Comparison of ENCODE assay signal across 10 cellular contexts in genomic region chr19:49614096-49614857, GRCh38. TPM values are rescaled to one million over a fixed set of nuclear protein-coding genes. Genes with fewer than 3 reads are reported as not detected.
DNase-seq lines count a peak whose midpoint lies in the region; ATAC-seq and TF ChIP-seq lines count a peak whose summit lies in the region.
"Had no signal": no experiment of that assay in that cellular context is flagged by ENCODE, and none has a peak within 500 bp of the region (broad histone marks: within the 10 kb centered on the region; RNA-seq: fewer than 3 reads in every experiment).

No MANE protein-coding gene starts in this region.

- POLR2A ChIA-PET in Panc1 (lab: Charles Lee), result interaction anchor here (0.5 kb wide), 1 partner anchor 20 kb away, joined by 5 read pairs; no protein-coding TSS in a partner anchor

- no peaks in the 10 kb centered on the region for H3K9me3 ChIP-seq in Panc1 (ENCODE audit: control insufficient read depth, insufficient read depth, low read depth, low read length)

- no peaks in the 10 kb centered on the region for H3K9me3 Mint-ChIP-seq in dendritic cell treated with granulocyte-macrophage colony-stimulating factor and Interleukin-4, amounts not matched to agents 40 ng/mL and 50 ng/mL, for 4 days
- H3K9me3 Mint-ChIP-seq in type B pancreatic cell, result no peaks in the 10 kb centered on the region

- in situ Hi-C loops in Panc1 (cut with HindIII; ENCODE audit: low pct_unique_long_range_greater_than_20kb, low sequenced_read_pairs), result no loop called here

- no peak overlapping the region for H3K4me3 ChIP-seq in GM06990 (replicated peaks; ENCODE audit: low read depth, low read length)
- no peak overlapping the region for H3K4me3 ChIP-seq in Panc1 (ENCODE audit: low read depth in 2 of 2, low read length in 2 of 2)
- H3K4me3 ChIP-seq: lung had no signal

- intact Hi-C loops in Panc1 (cut with micrococcal nuclease; ENCODE audit: unreplicated experiment), result no loop called here
- intact Hi-C loops in dendritic cell treated with granulocyte-macrophage colony-stimulating factor and Interleukin-4, amounts not matched to agents 40 ng/mL and 50 ng/mL, for 4 days (cut with micrococcal nuclease), result no loop called here

- no peak overlapping the region for H3K4me3 Mint-ChIP-seq in dendritic cell treated with granulocyte-macrophage colony-stimulating factor and Interleukin-4, amounts not matched to agents 40 ng/mL and 50 ng/mL, for 4 days
- H3K4me3 Mint-ChIP-seq in type B pancreatic cell, result no peak overlapping the region

- H3K36me3 Mint-ChIP-seq in dendritic cell treated with granulocyte-macrophage colony-stimulating factor and Interleukin-4, amounts not matched to agents 40 ng/mL and 50 ng/mL, for 4 days (ENCODE audit: low read depth), result peaks cover 93% of the 10 kb centered on the region
- H3K36me3 Mint-ChIP-seq in type B pancreatic cell, result peaks cover 9% of the 10 kb centered on the region

- H3K4me1 ChIP-seq in Panc1 (ENCODE audit: control insufficient read depth, insufficient read depth, low read length), result peaks cover 7% of the 10 kb centered on the region

- ATAC-seq in Panc1, result peak; percentile 82
- ATAC-seq in HG02642 (IDR thresholded peaks at IDR 0.05; ENCODE audit: poor library complexity, unreplicated experiment), result no peak

- peak overlapping the region; percentile 34; the same call in 1 of the 2 replicates for H3K27ac ChIP-seq in Panc1 (ENCODE audit: low read length)

- TSS peak; percentile 55 for BruUV-seq in Panc1 (replicated peaks; lab: Mats Ljungman, UMichigan)

- H3K36me3 ChIP-seq in GM06990 (ENCODE audit: control insufficient read depth, insufficient read depth, low read length) (peaks cover 15% of the 10 kb centered on the region), Panc1 (ENCODE audit: control insufficient read depth, insufficient read depth, low read length) (no peaks in the 10 kb centered on the region)

- H3K27me3 Mint-ChIP-seq in dendritic cell treated with granulocyte-macrophage colony-stimulating factor and Interleukin-4, amounts not matched to agents 40 ng/mL and 50 ng/mL, for 4 days, result no peaks in the 10 kb centered on the region
- H3K27me3 Mint-ChIP-seq in type B pancreatic cell, result no peaks in the 10 kb centered on the region

- H3K27me3 ChIP-seq in GM06990 (replicated peaks; ENCODE audit: control insufficient read depth, insufficient read depth, low read length) (no peaks in the 10 kb centered on the region), Panc1 (ENCODE audit: control insufficient read depth, insufficient read depth, low read length) (no peaks in the 10 kb centered on the region)

- TF ChIP-seq CTCF in GM06990 (IDR thresholded peaks at IDR 0.05; ENCODE audit: insufficient read depth, low read length, poor library complexity, severe bottlenecking) (peak; percentile 27), Panc1 (IDR thresholded peaks at IDR 0.05) (no peak), type B pancreatic cell (conservative IDR thresholded peaks at IDR 0.05) (no peak)

- DNase-seq in GM06990 (ENCODE audit: extremely low read depth, insufficient read length), result no peak
- peak; percentile 52 for DNase-seq in Panc1 (ENCODE audit: low read depth, low spot score)
- peak; percentile 51 for DNase-seq in pulmonary artery endothelial cell (ENCODE audit: low read depth, low spot score)
- DNase-seq in type B pancreatic cell (ENCODE audit: extremely low spot score, unreplicated experiment), result no peak
- no peak for DNase-seq in inferior parietal cortex (ENCODE audit: extremely low spot score)
- DNase-seq: activated effector memory CD4-positive, alpha-beta T cell treated with Interleukin-2 at 50 U/mL for 16 hours; stimulated activated naive CD4-positive, alpha-beta T cell had no signal

- peaks cover 16% of the 10 kb centered on the region for H3K4me1 Mint-ChIP-seq in dendritic cell treated with granulocyte-macrophage colony-stimulating factor and Interleukin-4, amounts not matched to agents 40 ng/mL and 50 ng/mL, for 4 days (ENCODE audit: low read depth)
- no peaks in the 10 kb centered on the region for H3K4me1 Mint-ChIP-seq in type B pancreatic cell (ENCODE audit: unreplicated experiment)

- CTCF ChIA-PET in Panc1 (lab: Charles Lee), result no interaction called here

- peak overlapping the region; percentile 24 for H3K27ac Mint-ChIP-seq in dendritic cell treated with granulocyte-macrophage colony-stimulating factor and Interleukin-4, amounts not matched to agents 40 ng/mL and 50 ng/mL, for 4 days
- no peak overlapping the region for H3K27ac Mint-ChIP-seq in type B pancreatic cell

RNA-seq across cellular contexts. Expression of gene PRR12, which starts 23.3 kb away (rescaled TPM):
- total RNA-seq in Panc1 (2021; ENCODE audit: unreplicated experiment), result 22.9 TPM
- 23.1 TPM for polyA plus RNA-seq in Panc1 (2012; ENCODE audit: insufficient read length)
- 1.8 and 2.0 TPM in 2 replicates for total RNA-seq in pulmonary artery endothelial cell
- total RNA-seq in type B pancreatic cell (ENCODE audit: low replicate concordance), result 32.0 and 40.0 TPM in 2 replicates

RNA-seq across cellular contexts. Expression of gene RRAS, which starts 25.7 kb away (rescaled TPM):
- total RNA-seq in Panc1 (2021; ENCODE audit: unreplicated experiment) (64.4 TPM), pulmonary artery endothelial cell (45.8 and 54.9 TPM in 2 replicates), type B pancreatic cell (ENCODE audit: low replicate concordance) (10.6 and 16.0 TPM in 2 replicates)
- 170 TPM for polyA plus RNA-seq in Panc1 (2012; ENCODE audit: insufficient read length)

RNA-seq across cellular contexts. Expression of gene SCAF1, which starts 27.7 kb away (rescaled TPM):
- 77.4 TPM for total RNA-seq in Panc1 (2021; ENCODE audit: unreplicated experiment)
- 62.1 TPM for polyA plus RNA-seq in Panc1 (2012; ENCODE audit: insufficient read length)
- total RNA-seq in pulmonary artery endothelial cell, result 10.7 and 12.0 TPM in 2 replicates
- total RNA-seq in type B pancreatic cell (ENCODE audit: low replicate concordance), result 75.0 and 78.1 TPM in 2 replicates

RNA-seq across cellular contexts. Expression of gene PRRG2, which starts 33.2 kb away (rescaled TPM):
- total RNA-seq in Panc1 (2021; ENCODE audit: unreplicated experiment) (0.64 TPM), pulmonary artery endothelial cell (3.1 and 4.1 TPM in 2 replicates), type B pancreatic cell (ENCODE audit: low replicate concordance) (5.1 and 5.2 TPM in 2 replicates)
- 0.84 TPM for polyA plus RNA-seq in Panc1 (2012; ENCODE audit: insufficient read length)

RNA-seq across cellular contexts. Expression of gene NOSIP, which starts 33.9 kb away (rescaled TPM):
- 66.1 TPM for total RNA-seq in Panc1 (2021; ENCODE audit: unreplicated experiment)
- 120 TPM for polyA plus RNA-seq in Panc1 (2012; ENCODE audit: insufficient read length)
- total RNA-seq in pulmonary artery endothelial cell, result 107 and 113 TPM in 2 replicates
- 56.3 and 62.0 TPM in 2 replicates for total RNA-seq in type B pancreatic cell (ENCODE audit: low replicate concordance)

Comparison
In these comparisons a context has a peak if more than half of its experiments do, and no peak if none do; other contexts are left out.
1. DNase-seq: peak in Panc1 (single experiment) and pulmonary artery endothelial cell (single experiment); none in GM06990 (single experiment), type B pancreatic cell (single experiment) and inferior parietal cortex (single experiment).